37 cellular contexts compared by ENCODE assay signal in the genomic region with DNA sequence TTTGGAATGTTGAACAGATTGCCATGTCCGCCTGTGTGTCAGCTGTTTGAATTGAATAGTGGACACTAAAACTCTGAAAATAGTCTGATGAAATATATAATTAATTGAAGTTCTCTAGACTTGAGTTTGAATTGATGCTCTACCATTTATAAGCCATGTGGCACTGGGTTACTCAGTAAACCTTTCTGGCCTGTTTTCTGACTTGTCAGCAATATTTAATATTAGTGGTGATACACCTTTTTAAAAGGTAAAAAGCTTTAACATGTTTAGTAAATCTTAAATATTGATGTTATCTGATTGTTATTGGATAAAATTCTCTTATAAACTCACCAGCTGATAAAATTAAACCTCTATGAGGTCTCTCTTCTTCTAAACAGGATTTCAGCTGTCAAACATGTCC.
"Had no signal": no experiment of that assay in that cellular context is flagged by ENCODE, and none has a peak within 500 bp of the region (broad histone marks: within the 10 kb centered on the region; RNA-seq: fewer than 3 reads in every experiment).

No MANE protein-coding gene starts in this region.

- H3K9me3 ChIP-seq: adrenal gland, body of pancreas, breast epithelium, esophagus muscularis mucosa, gastrocnemius medialis had no signal

- H3K4me1 Mint-ChIP-seq: activated B cell treated with CpG ODN at 0.5 μM for 24 hours; activated naive CD4-positive, alpha-beta T cell treated with anti-CD3 and anti-CD28 coated beads, Interleukin-2, amount 50 U/mL, for 24 hours; activated naive CD8-positive, alpha-beta T cell treated with anti-CD3 and anti-CD28 coated beads for 36 hours; activated naive CD8-positive, alpha-beta T cell treated with anti-CD3 and anti-CD28 coated beads, Interleukin-2, amount 50 U/mL, for 24 hours; central memory CD8-positive, alpha-beta T cell; T-helper 17 cell had no signal

- H3K36me3 Mint-ChIP-seq: activated naive CD4-positive, alpha-beta T cell treated with anti-CD3 and anti-CD28 coated beads, Interleukin-2, amount 50 U/mL, for 24 hours had no signal

- H3K36me3 ChIP-seq: adrenal gland, breast epithelium, cardiac muscle cell, esophagus muscularis mucosa, gastrocnemius medialis, heart left ventricle, WERI-Rb-1 had no signal

- H3K27ac Mint-ChIP-seq: activated B cell treated with CpG ODN at 0.5 μM for 24 hours; activated CD8-positive, alpha-beta T cell treated with anti-CD3 and anti-CD28 coated beads for 36 hours; activated naive CD4-positive, alpha-beta T cell treated with anti-CD3 and anti-CD28 coated beads for 36 hours; activated naive CD4-positive, alpha-beta T cell treated with anti-CD3 and anti-CD28 coated beads, Interleukin-2, amount 50 U/mL, for 24 hours; activated naive CD8-positive, alpha-beta T cell treated with anti-CD3 and anti-CD28 coated beads for 36 hours; activated naive CD8-positive, alpha-beta T cell treated with anti-CD3 and anti-CD28 coated beads, Interleukin-2, amount 50 U/mL, for 24 hours; activated T-helper 1 cell treated with anti-CD3 and anti-CD28 coated beads, Interleukin-12 subunit alpha, Interleukin-12 subunit beta, Interleukin-2, Interleukin-4 antibody, amounts not matched to agents 30 ng/mL and 10 ng/mL and 1 ng/mL, durations not matched to agents 14 hours and 24 hours and 36 hours; activated T-helper 2 cell treated with anti-CD3 and anti-CD28 coated beads, Interferon-gamma antibody, Interleukin-2, Interleukin-4, amounts not matched to agents 10 μg/mL and 5 μg/mL and 100 μg/mL, durations not matched to agents 14 hours and 24 hours and 36 hours; effector memory CD8-positive, alpha-beta T cell; T-helper 17 cell; T-helper 2 cell treated with Interferon-gamma antibody and Interleukin-4, amounts not matched to agents 5 μg/mL and 100 μg/mL, for 36 hours had no signal

- H3K4me1 ChIP-seq: adrenal gland, body of pancreas, breast epithelium, esophagus muscularis mucosa, foreskin keratinocyte, gastrocnemius medialis had no signal

- H3K4me3 Mint-ChIP-seq: activated B cell treated with CpG ODN at 0.5 μM for 24 hours; activated CD8-positive, alpha-beta T cell treated with anti-CD3 and anti-CD28 coated beads for 36 hours; activated naive CD4-positive, alpha-beta T cell treated with anti-CD3 and anti-CD28 coated beads for 36 hours; activated naive CD4-positive, alpha-beta T cell treated with anti-CD3 and anti-CD28 coated beads, Interleukin-2, amount 50 U/mL, for 24 hours; activated naive CD8-positive, alpha-beta T cell treated with anti-CD3 and anti-CD28 coated beads for 36 hours; activated naive CD8-positive, alpha-beta T cell treated with anti-CD3 and anti-CD28 coated beads, Interleukin-2, amount 50 U/mL, for 24 hours; activated T-helper 1 cell treated with anti-CD3 and anti-CD28 coated beads, Interleukin-12 subunit alpha, Interleukin-12 subunit beta, Interleukin-2, Interleukin-4 antibody, amounts not matched to agents 30 ng/mL and 10 ng/mL and 1 ng/mL, durations not matched to agents 14 hours and 24 hours and 36 hours; central memory CD8-positive, alpha-beta T cell; effector memory CD8-positive, alpha-beta T cell; T-helper 17 cell; T-helper 2 cell treated with Interferon-gamma antibody and Interleukin-4, amounts not matched to agents 5 μg/mL and 100 μg/mL, for 36 hours had no signal

- H3K27ac ChIP-seq: adrenal gland, body of pancreas, breast epithelium, cardiac muscle cell, coronary artery, esophagus muscularis mucosa, foreskin keratinocyte, gastrocnemius medialis, WERI-Rb-1 had no signal

- DNase-seq: activated B cell treated with CpG ODN at 0.5 μM for 24 hours; activated CD4-positive, alpha-beta T cell treated with anti-CD3 and anti-CD28 coated beads for 48 hours; activated CD4-positive, alpha-beta T cell treated with anti-CD3 and anti-CD28 coated beads, Interleukin-2, amount 50 U/mL, for 1 hour; activated CD4-positive, alpha-beta T cell treated with anti-CD3 and anti-CD28 coated beads, Interleukin-2, amount 50 U/mL, for 48 hours; activated CD8-positive, alpha-beta memory T cell treated with anti-CD3 and anti-CD28 coated beads for 24 hours; activated CD8-positive, alpha-beta T cell treated with anti-CD3 and anti-CD28 coated beads for 36 hours; activated effector memory CD4-positive, alpha-beta T cell treated with anti-CD3 and anti-CD28 coated beads, Interleukin-2, amount 50 U/mL, for 16 hours; activated naive CD4-positive, alpha-beta T cell treated with anti-CD3 and anti-CD28 coated beads for 36 hours; activated naive CD8-positive, alpha-beta T cell treated with anti-CD3 and anti-CD28 coated beads for 36 hours; activated naive CD8-positive, alpha-beta T cell treated with anti-CD3 and anti-CD28 coated beads, Interleukin-2, amount 50 U/mL, for 24 hours; activated T-cell treated with anti-CD3 and anti-CD28 coated beads, Interleukin-2, amount 50 U/mL, for 1 hour; activated T-cell treated with anti-CD3 and anti-CD28 coated beads, Interleukin-2, amount 50 U/mL, for 48 hours; amygdala; aorta; dermis blood vessel endothelial cell; effector CD4-positive, alpha-beta T cell; effector memory CD8-positive, alpha-beta T cell; erythroblast; foreskin keratinocyte; gastrocnemius medialis; glutamatergic neuron; heart left ventricle; T-helper 17 cell; T1000; WERI-Rb-1 had no signal

- H3K4me3 ChIP-seq: adrenal gland, body of pancreas, breast epithelium, cardiac muscle cell, coronary artery, esophagus muscularis mucosa, gastrocnemius medialis, heart left ventricle had no signal

- H3K27me3 ChIP-seq: adrenal gland, body of pancreas, breast epithelium, cardiac muscle cell, esophagus muscularis mucosa, foreskin keratinocyte, gastrocnemius medialis, heart left ventricle had no signal

- H3K9me3 Mint-ChIP-seq: activated CD8-positive, alpha-beta T cell treated with anti-CD3 and anti-CD28 coated beads for 36 hours; activated naive CD4-positive, alpha-beta T cell treated with anti-CD3 and anti-CD28 coated beads for 36 hours; activated naive CD4-positive, alpha-beta T cell treated with anti-CD3 and anti-CD28 coated beads, Interleukin-2, amount 50 U/mL, for 24 hours; activated naive CD8-positive, alpha-beta T cell treated with anti-CD3 and anti-CD28 coated beads for 36 hours; activated naive CD8-positive, alpha-beta T cell treated with anti-CD3 and anti-CD28 coated beads, Interleukin-2, amount 50 U/mL, for 24 hours had no signal

- H3K27me3 Mint-ChIP-seq: activated B cell treated with CpG ODN at 0.5 μM for 24 hours; activated CD8-positive, alpha-beta T cell treated with anti-CD3 and anti-CD28 coated beads for 36 hours; activated naive CD4-positive, alpha-beta T cell treated with anti-CD3 and anti-CD28 coated beads, Interleukin-2, amount 50 U/mL, for 24 hours; activated naive CD8-positive, alpha-beta T cell treated with anti-CD3 and anti-CD28 coated beads for 36 hours; activated naive CD8-positive, alpha-beta T cell treated with anti-CD3 and anti-CD28 coated beads, Interleukin-2, amount 50 U/mL, for 24 hours; central memory CD8-positive, alpha-beta T cell; effector memory CD8-positive, alpha-beta T cell; T-helper 17 cell had no signal

- ATAC-seq: activated CD4-positive, CD25-positive, alpha-beta regulatory T cell treated with anti-CD3 and anti-CD28 coated beads, Interleukin-2, amount 50 U/mL, for 24 hours; activated CD8-positive, alpha-beta T cell treated with anti-CD3 and anti-CD28 coated beads for 36 hours; activated naive CD8-positive, alpha-beta T cell treated with anti-CD3 and anti-CD28 coated beads, Interleukin-2, amount 50 U/mL, for 24 hours; body of pancreas; effector memory CD8-positive, alpha-beta T cell; foreskin keratinocyte; gastrocnemius medialis; T-helper 17 cell had no signal
